In genomic region chr19:1907563-1908363, GRCh38 we compare ENCODE assay signal across 10 cellular contexts. TPM values are rescaled to one million over a fixed set of nuclear protein-coding genes. Genes with fewer than 3 reads are reported as not detected.
A peak's percentile ranks its signal among the peaks of the same experiment; 100 is the strongest.
DNase-seq lines count a peak whose midpoint lies in the region; ATAC-seq, FAIRE-seq and TF ChIP-seq lines count a peak whose summit lies in the region.
"Had no signal": no experiment of that assay in that cellular context is flagged by ENCODE, and none has a peak within 500 bp of the region (broad histone marks: within the 10 kb centered on the region; RNA-seq: fewer than 3 reads in every experiment).

No MANE protein-coding gene starts in this region.

- POLR2A ChIA-PET in Panc1 (lab: Charles Lee): no interaction called here

- peak overlapping the region; percentile 49 for H3K4me3 Mint-ChIP-seq in neural crest cell

- ATAC-seq in Panc1 (peak; percentile 57), upper lobe of right lung (peak; percentile 5)

- H3K9me3 Mint-ChIP-seq in neural crest cell: no peaks in the 10 kb centered on the region

- no TSS peak for BruUV-seq in Panc1 (replicated peaks; lab: Mats Ljungman, UMichigan)

- no peak for FAIRE-seq in HTR-8/SVneo (lab: Jason Lieb, UNC)

- CTCF ChIA-PET in Panc1 (lab: Charles Lee): interaction anchor here (0.8 kb wide), 1 partner anchor 69 kb away, joined by 3 read pairs; no protein-coding TSS in a partner anchor

- H3K27me3 Mint-ChIP-seq in neural crest cell (ENCODE audit: low read depth): no peaks in the 10 kb centered on the region

- H3K4me1 ChIP-seq in Panc1 (ENCODE audit: control insufficient read depth, insufficient read depth, low read length) (peaks cover 17% of the 10 kb centered on the region), upper lobe of right lung (peaks cover 28% of the 10 kb centered on the region)

- H3K36me3 ChIP-seq in Panc1 (ENCODE audit: control insufficient read depth, insufficient read depth, low read length) (no peaks in the 10 kb centered on the region), upper lobe of right lung (peaks cover 3% of the 10 kb centered on the region)

- DNase-seq in Panc1 (ENCODE audit: low read depth, low spot score) (no peak), epithelial cell of prostate (ENCODE audit: low read depth, low spot score) (no peak), neural crest cell (ENCODE audit: low read depth, low spot score) (no peak), upper lobe of right lung (peak; percentile 79), HTR-8/SVneo (ENCODE audit: insufficient read length, low spot score) (no peak), SIG-M5 treated with dmso at 0.1 percent for 504 hours (lab: John Stamatoyannopoulos, UW; ENCODE audit: unreplicated experiment) (no peak), KG1 (lab: John Stamatoyannopoulos, UW) (no peak)
- DNase-seq: foreskin melanocyte, GOT3, MV-4-11 had no signal

- in situ Hi-C loops in Panc1 (cut with HindIII; ENCODE audit: low pct_unique_long_range_greater_than_20kb, low sequenced_read_pairs): no loop called here

- TF ChIP-seq CTCF in Panc1 (IDR thresholded peaks at IDR 0.05): no peak
- TF ChIP-seq CTCF in neural crest cell (conservative IDR thresholded peaks at IDR 0.05): no peak
- no peak for TF ChIP-seq CTCF in upper lobe of right lung (IDR thresholded peaks at IDR 0.05)

- no peaks in the 10 kb centered on the region for H3K36me3 Mint-ChIP-seq in neural crest cell (ENCODE audit: low read depth)

- H3K4me1 Mint-ChIP-seq in neural crest cell: peaks cover 19% of the 10 kb centered on the region

- H3K27ac Mint-ChIP-seq in neural crest cell (ENCODE audit: unreplicated experiment): no peak overlapping the region

- H3K27ac ChIP-seq in Panc1 (ENCODE audit: low read length): peak overlapping the region; percentile 79
- peak overlapping the region; percentile 61 for H3K27ac ChIP-seq in epithelial cell of prostate
- H3K27ac ChIP-seq in upper lobe of right lung: peak overlapping the region; percentile 63

- intact Hi-C loops in Panc1 (cut with micrococcal nuclease; ENCODE audit: unreplicated experiment) (no loop called here), upper lobe of right lung (cut with DNase I) (no loop called here)

- H3K4me3 ChIP-seq in Panc1 (ENCODE audit: low read depth in 2 of 2, low read length in 2 of 2) (peak overlapping the region; percentile 33 to 45), upper lobe of right lung (peak overlapping the region; percentile 13)

- H3K27me3 ChIP-seq in Panc1 (ENCODE audit: control insufficient read depth, insufficient read depth, low read length) (no peaks in the 10 kb centered on the region), upper lobe of right lung (no peaks in the 10 kb centered on the region)

- H3K9me3 ChIP-seq in Panc1 (ENCODE audit: control insufficient read depth, insufficient read depth, low read depth, low read length) (no peaks in the 10 kb centered on the region), upper lobe of right lung (no peaks in the 10 kb centered on the region)

RNA-seq across cellular contexts. Expression of gene ADAT3, which starts 2.6 kb away (rescaled TPM):
- total RNA-seq in Panc1 (2021; ENCODE audit: unreplicated experiment) (8.9 TPM), neural crest cell (13.7 and 14.1 TPM in 2 replicates), upper lobe of right lung (6.3 TPM)
- polyA plus RNA-seq in Panc1 (2012; ENCODE audit: insufficient read length): 8.5 TPM

RNA-seq across cellular contexts. Expression of gene SCAMP4, which starts 2.6 kb away (rescaled TPM):
- total RNA-seq in Panc1 (2021; ENCODE audit: unreplicated experiment) (98.4 TPM), neural crest cell (71.2 and 79.9 TPM in 2 replicates), upper lobe of right lung (73.2 TPM)
- polyA plus RNA-seq in Panc1 (2012; ENCODE audit: insufficient read length): 94.3 TPM

RNA-seq across cellular contexts. Expression of gene ABHD17A, which starts 22.5 kb away (rescaled TPM):
- 57.1 TPM for total RNA-seq in Panc1 (2021; ENCODE audit: unreplicated experiment)
- 92.3 TPM for polyA plus RNA-seq in Panc1 (2012; ENCODE audit: insufficient read length)
- total RNA-seq in neural crest cell: 73.9 and 74.1 TPM in 2 replicates
- 76.1 TPM for total RNA-seq in upper lobe of right lung

RNA-seq across cellular contexts. Expression of gene CSNK1G2, which starts 33.2 kb away (rescaled TPM):
- total RNA-seq in Panc1 (2021; ENCODE audit: unreplicated experiment) (65.8 TPM), neural crest cell (130 and 133 TPM in 2 replicates), upper lobe of right lung (60.6 TPM)
- polyA plus RNA-seq in Panc1 (2012; ENCODE audit: insufficient read length): 121 TPM

RNA-seq across cellular contexts. Expression of gene KLF16, which starts 44.4 kb away (rescaled TPM):
- total RNA-seq in Panc1 (2021; ENCODE audit: unreplicated experiment) (79.3 TPM), neural crest cell (18.9 and 20.7 TPM in 2 replicates), upper lobe of right lung (28.0 TPM)
- 74.5 TPM for polyA plus RNA-seq in Panc1 (2012; ENCODE audit: insufficient read length)
